ENCODE assay signal across 10 cellular contexts in genomic region chr2:28280576-28280975, GRCh38.
"Had no signal": no experiment of that assay in that cellular context is flagged by ENCODE, and none has a peak within 500 bp of the region (broad histone marks: within the 10 kb centered on the region; RNA-seq: fewer than 3 reads in every experiment).

No MANE protein-coding gene starts in this region.

- H3K27ac ChIP-seq: epithelial cell of prostate, uterus had no signal

- H3K4me1 ChIP-seq: uterus had no signal

- H3K27ac Mint-ChIP-seq: stimulated activated effector memory CD8-positive, alpha-beta T cell treated with anti-CD3 and anti-CD28 coated beads, Interleukin-12 subunit alpha, Interleukin-12 subunit beta, amount 100 ng/mL, for 72 hours had no signal

- ATAC-seq: activated CD4-positive, CD25-positive, alpha-beta regulatory T cell treated with anti-CD3 and anti-CD28 coated beads, Interleukin-2, amount 50 U/mL, for 24 hours; stimulated activated effector memory CD8-positive, alpha-beta T cell treated with anti-CD3 and anti-CD28 coated beads, Interleukin-12 subunit alpha, Interleukin-12 subunit beta, amount 100 ng/mL, for 72 hours had no signal

- H3K4me3 Mint-ChIP-seq: stimulated activated effector memory CD8-positive, alpha-beta T cell treated with anti-CD3 and anti-CD28 coated beads, Interleukin-12 subunit alpha, Interleukin-12 subunit beta, amount 100 ng/mL, for 72 hours had no signal

- H3K9me3 ChIP-seq: uterus had no signal

- DNase-seq: activated naive CD4-positive, alpha-beta T cell treated with Interleukin-2 at 50 U/mL for 16 hours; activated T-cell treated with anti-CD3 and anti-CD28 coated beads for 4 hours; aorta; islet precursor cell; mesendoderm; T-helper 9 cell; uterus had no signal

- H3K4me3 ChIP-seq: uterus had no signal

- H3K9me3 Mint-ChIP-seq: stimulated activated effector memory CD8-positive, alpha-beta T cell treated with anti-CD3 and anti-CD28 coated beads, Interleukin-12 subunit alpha, Interleukin-12 subunit beta, amount 100 ng/mL, for 72 hours had no signal

- H3K36me3 ChIP-seq: uterus had no signal

- H3K27me3 ChIP-seq: uterus had no signal
